Comparison of ENCODE assay signal across 1 cellular context in the genomic region with DNA sequence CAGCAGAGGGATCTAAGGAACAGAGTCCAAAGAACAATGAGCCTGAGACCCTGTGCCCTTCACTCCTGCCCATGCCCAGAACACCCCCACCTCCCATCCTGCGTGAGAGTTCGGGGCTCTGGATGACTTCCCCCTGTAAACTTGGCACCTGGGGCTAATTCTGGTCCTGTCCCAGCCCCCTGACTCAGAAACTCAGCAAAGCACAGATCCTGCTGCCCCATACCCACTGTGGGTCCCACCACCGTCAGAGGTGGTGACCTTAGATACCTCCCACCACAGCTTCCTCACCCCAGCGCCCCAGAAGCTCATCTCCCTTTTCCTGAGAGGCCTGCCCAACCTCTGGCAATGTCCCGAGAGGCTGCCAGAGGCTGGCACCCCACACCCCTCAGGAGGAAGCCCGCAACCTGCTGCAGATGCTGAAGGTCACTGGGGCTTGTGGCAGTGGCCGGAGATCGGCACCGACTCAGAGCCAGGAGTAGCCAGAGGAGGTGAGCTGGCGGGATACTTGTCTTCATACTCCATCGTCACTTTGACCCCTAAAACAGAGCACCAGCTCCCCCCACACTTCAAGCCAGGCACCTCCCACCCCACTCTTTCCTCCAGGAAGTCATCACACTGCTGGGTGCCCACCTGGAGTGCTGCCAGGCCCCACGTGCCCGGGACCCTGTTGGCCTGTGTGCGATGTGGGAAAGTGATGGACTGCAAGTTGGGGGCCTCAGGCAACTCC.
TF ChIP-seq lines count a peak whose summit lies in the region.

No MANE protein-coding gene starts in this region.

TF ChIP-seq in IMR-90, 13 proteins besides CTCF, POLR2A, EP300 and RAD21:
- no peak for TF ChIP-seq MAZ (IDR thresholded peaks at IDR 0.05; ENCODE audit: borderline replicate concordance, low read depth, low read length)
- no peak for TF ChIP-seq MXI1 (IDR thresholded peaks at IDR 0.05; ENCODE audit: borderline replicate concordance, low read depth, low read length)
